In genomic region chr9:69945671-69946141, GRCh38 we compare ENCODE assay signal across 14 cellular contexts.
DNase-seq lines count a peak whose midpoint lies in the region; ATAC-seq, FAIRE-seq and TF ChIP-seq lines count a peak whose summit lies in the region.
"Had no signal": no experiment of that assay in that cellular context is flagged by ENCODE, and none has a peak within 500 bp of the region (broad histone marks: within the 10 kb centered on the region; RNA-seq: fewer than 3 reads in every experiment).

No MANE protein-coding gene starts in this region.

- H4K20me1 ChIP-seq in K562 (replicated peaks; ENCODE audit: control insufficient read depth, insufficient read depth, low read length), result no peaks in the 10 kb centered on the region

- DNase-seq in DMS 273 (lab: John Stamatoyannopoulos, UW; ENCODE audit: unreplicated experiment) (peak; percentile 17), DMS 273 treated with DMSO at 0.1 percent for 48 hours (lab: John Stamatoyannopoulos, UW) (no peak), K562 (ENCODE audit: extremely low read depth in 1 of 4, low spot score in 3 of 4) (peak in 1 of 4 experiments; percentile 16), left lobe of liver (ENCODE audit: low spot score) (no peak), testis (peak; percentile 23), glutamatergic neuron (no peak)
- DNase-seq: activated CD8-positive, alpha-beta memory T cell treated with anti-CD3 and anti-CD28 coated beads, Interleukin-2, amount 10 ng/mL, durations not matched to agents 7 days and 5 days; KBM-7; RPMI8226; stimulated activated CD8-positive, alpha-beta memory T cell treated with anti-CD3 and anti-CD28 coated beads, Interleukin-4, amount 100 ng/mL, for 48 hours had no signal

- no peaks in the 10 kb centered on the region for H3K27me3 ChIP-seq in K562 (ENCODE audit: control insufficient read depth in 2 of 2, insufficient read depth in 2 of 2, low read length in 2 of 2)
- no peaks in the 10 kb centered on the region for H3K27me3 ChIP-seq in testis

- H3K27ac ChIP-seq in K562 (ENCODE audit: extremely low read depth, low read depth, low read length), result no peak overlapping the region; the same call in 2 of the 3 replicates
- no peak overlapping the region for H3K27ac ChIP-seq in testis
- H3K27ac ChIP-seq: 22Rv1 had no signal

- no peak for FAIRE-seq in K562 (lab: Jason Lieb, UNC)

- H3K4me2 ChIP-seq in K562 (ENCODE audit: insufficient read depth, low read length), result no peak overlapping the region

- H2AFZ ChIP-seq in K562 (ENCODE audit: low read depth, low read length), result no peak overlapping the region

- no peaks in the 10 kb centered on the region for H3K4me1 Mint-ChIP-seq in glutamatergic neuron (ENCODE audit: low read depth, unreplicated experiment)
- H3K4me1 Mint-ChIP-seq: activated CD8-positive, alpha-beta memory T cell treated with anti-CD3 and anti-CD28 coated beads, Interleukin-2, amount 10 ng/mL, durations not matched to agents 7 days and 5 days had no signal

- H3K4me3 ChIP-seq in K562, result no peak overlapping the region
- no peak overlapping the region for H3K4me3 ChIP-seq in testis

- TF ChIP-seq RAD21 in K562 (CRISPR knock-in tag; conservative IDR thresholded peaks at IDR 0.05 in 1 of 2, IDR thresholded peaks at IDR 0.05 in 1 of 2), result no peak

- POLR2A ChIA-PET in K562 (lab: Yijun Ruan, JAX), result interaction anchor here (0.7 kb wide), 1 partner anchor 26 kb away, joined by 3 read pairs; no protein-coding TSS in a partner anchor

- H3K9me3 ChIP-seq in K562 (replicated peaks; ENCODE audit: control insufficient read depth, insufficient read depth, low read depth, low read length) (no peaks in the 10 kb centered on the region), testis (no peaks in the 10 kb centered on the region)

- H3K79me2 ChIP-seq in K562 (ENCODE audit: control insufficient read depth, insufficient read depth, low read length), result no peaks in the 10 kb centered on the region

- H3K9ac ChIP-seq in K562 (ENCODE audit: insufficient read depth in 1 of 2, low read depth in 2 of 2, low read length in 2 of 2), result no peak overlapping the region

- intact Hi-C loops in K562 (cut with micrococcal nuclease), result no loop called here
- intact Hi-C loops in testis (cut with DNase I; ENCODE audit: low total_unique reads), result no loop called here

- no peak for ATAC-seq in K562
- ATAC-seq in left lobe of liver, result peak; percentile 14
- no peak for ATAC-seq in GM21423 (IDR thresholded peaks at IDR 0.05; ENCODE audit: unreplicated experiment)
- no peak for ATAC-seq in GM21737 (IDR thresholded peaks at IDR 0.05; ENCODE audit: unreplicated experiment)
- ATAC-seq: activated CD8-positive, alpha-beta memory T cell treated with anti-CD3 and anti-CD28 coated beads, Interleukin-2, amount 10 ng/mL, durations not matched to agents 7 days and 5 days had no signal

- peaks cover 1% of the 10 kb centered on the region for H3K27me3 Mint-ChIP-seq in glutamatergic neuron (ENCODE audit: unreplicated experiment)
- H3K27me3 Mint-ChIP-seq: activated CD8-positive, alpha-beta memory T cell treated with anti-CD3 and anti-CD28 coated beads, Interleukin-2, amount 10 ng/mL, durations not matched to agents 7 days and 5 days had no signal

- CTCF ChIA-PET in K562 (lab: Yijun Ruan, JAX; ENCODE audit: low intra/inter-chr PET ratio), result no interaction called here

- no peak overlapping the region for H3K4me3 Mint-ChIP-seq in glutamatergic neuron (ENCODE audit: unreplicated experiment)
- H3K4me3 Mint-ChIP-seq: activated CD8-positive, alpha-beta memory T cell treated with anti-CD3 and anti-CD28 coated beads, Interleukin-2, amount 10 ng/mL, durations not matched to agents 7 days and 5 days; neural crest cell had no signal

- H3K27ac Mint-ChIP-seq in glutamatergic neuron (ENCODE audit: unreplicated experiment), result no peak overlapping the region
- H3K27ac Mint-ChIP-seq: activated CD8-positive, alpha-beta memory T cell treated with anti-CD3 and anti-CD28 coated beads, Interleukin-2, amount 10 ng/mL, durations not matched to agents 7 days and 5 days had no signal

- no TSS peak for BruUV-seq in K562 (replicated peaks; lab: Mats Ljungman, UMichigan)

- TF ChIP-seq CTCF in K562 (IDR thresholded peaks at IDR 0.05 in 2 of 3, conservative IDR thresholded peaks at IDR 0.05 in 1 of 3; ENCODE audit: insufficient read depth in 2 of 3, low read depth in 1 of 3, low read length in 3 of 3) (no peak), testis (IDR thresholded peaks at IDR 0.05) (no peak), glutamatergic neuron (IDR thresholded peaks at IDR 0.05; ENCODE audit: partially characterized antibody, unreplicated experiment) (no peak)

- TF ChIP-seq POLR2A in K562 (conservative IDR thresholded peaks at IDR 0.05), result no peak
- TF ChIP-seq POLR2A in testis (IDR thresholded peaks at IDR 0.05), result no peak

- TF ChIP-seq EP300 in K562 (IDR thresholded peaks at IDR 0.05; ENCODE audit: low read length), result no peak

- H3K4me1 ChIP-seq in K562 (replicated peaks in 1 of 2; ENCODE audit: control insufficient read depth in 2 of 2, insufficient read depth in 2 of 2, low read length in 2 of 2), result no peaks in the 10 kb centered on the region
- H3K4me1 ChIP-seq in testis, result no peaks in the 10 kb centered on the region

- in situ Hi-C loops in K562 (cut with MboI), result loop anchor here (25.0 kb wide), 1 partner anchor 908 kb away; the partner anchor contains the start of gene FXN

- H3K9me3 Mint-ChIP-seq in glutamatergic neuron (ENCODE audit: unreplicated experiment), result no peaks in the 10 kb centered on the region

- WGBS in K562 (ENCODE audit: insufficient coverage, low coverage, missing lambda C conversion rate), result 0% methylated on average over 1 of the region's 1 CpG
- 7 to 36% methylated on average over 1 of the region's 1 CpG for WGBS in testis, 2 donors

- H3K9me1 ChIP-seq in K562 (ENCODE audit: control insufficient read depth, insufficient read depth, low read length), result no peaks in the 10 kb centered on the region

- no peaks in the 10 kb centered on the region for H3K36me3 ChIP-seq in K562 (ENCODE audit: control insufficient read depth, insufficient read depth, low read length)
- H3K36me3 ChIP-seq in testis (ENCODE audit: low read depth, missing control alignments), result no peaks in the 10 kb centered on the region

- no peaks in the 10 kb centered on the region for H3K36me3 Mint-ChIP-seq in glutamatergic neuron (ENCODE audit: unreplicated experiment)
- H3K36me3 Mint-ChIP-seq: activated CD8-positive, alpha-beta memory T cell treated with anti-CD3 and anti-CD28 coated beads, Interleukin-2, amount 10 ng/mL, durations not matched to agents 7 days and 5 days had no signal

TF ChIP-seq in K562, 482 proteins besides CTCF, POLR2A, EP300 and RAD21:
- TF ChIP-seq NFIC (IDR thresholded peaks at IDR 0.05) (peak; percentile 45; the same call in 1 of the 2 replicates), RFX1 (IDR thresholded peaks at IDR 0.05) (peak; percentile 72)
- TF ChIP-seq, protein P1, sequence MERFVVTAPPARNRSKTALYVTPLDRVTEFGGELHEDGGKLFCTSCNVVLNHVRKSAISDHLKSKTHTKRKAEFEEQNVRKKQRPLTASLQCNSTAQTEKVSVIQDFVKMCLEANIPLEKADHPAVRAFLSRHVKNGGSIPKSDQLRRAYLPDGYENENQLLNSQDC (CRISPR knock-in tag; IDR thresholded peaks at IDR 0.05), result no peak

Comparison
In these comparisons a context has a peak if more than half of its experiments do, and no peak if none do; other contexts are left out.
1. DNase-seq: peak in DMS 273 (single experiment) and testis (single experiment); none in DMS 273 treated with DMSO at 0.1 percent for 48 hours (single experiment), left lobe of liver (single experiment) and glutamatergic neuron (single experiment).